7 cellular contexts compared by ENCODE assay signal in the genomic region with DNA sequence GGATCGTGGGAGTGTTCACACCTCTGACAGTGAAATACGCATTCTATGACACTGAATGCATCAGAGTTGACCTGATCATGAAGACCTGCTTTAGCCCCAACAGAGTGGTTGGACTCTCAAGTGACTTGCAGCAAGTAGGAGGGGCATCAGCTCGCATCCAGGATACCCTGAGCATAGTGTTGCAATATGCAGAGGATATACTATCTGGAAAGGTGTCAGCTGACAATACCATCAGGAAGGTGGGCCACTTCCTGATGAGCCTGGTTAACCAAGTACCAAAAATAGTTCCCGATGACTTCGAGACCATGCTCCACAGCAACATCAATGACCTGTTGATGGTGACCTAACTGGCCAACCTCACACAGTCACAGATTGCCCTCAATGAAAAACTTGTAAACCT.
DNase-seq lines count a peak whose midpoint lies in the region; ATAC-seq, FAIRE-seq and TF ChIP-seq lines count a peak whose summit lies in the region.
"Not testable (repeated sequence)": the region's sequence is repeated elsewhere in the genome, so short reads cannot be mapped to it uniquely, and the experiment has no call there.

No MANE protein-coding gene starts in this region.

- not testable (repeated sequence) for TF ChIP-seq CTCF in GM12865 (IDR thresholded peaks at IDR 0.05; ENCODE audit: insufficient read depth, low read depth, low read length, missing control alignments); HepG2 (CRISPR knock-in tag; IDR thresholded peaks at IDR 0.05); thoracic aorta (IDR thresholded peaks at IDR 0.05)
- TF ChIP-seq CTCF in heart right ventricle (IDR thresholded peaks at IDR 0.05): peak in 1 of 9 donors; percentile 7

- H3K79me2 ChIP-seq in HepG2 (ENCODE audit: insufficient read depth, low read length): not testable (repeated sequence)

- H3K27ac Mint-ChIP-seq in activated CD8-positive, alpha-beta T cell treated with anti-CD3 and anti-CD28 coated beads, Interleukin-2, amount 10 ng/mL, durations not matched to agents 7 days and 5 days; effector memory CD8-positive, alpha-beta T cell; natural killer cell treated with Interleukin-12 subunit alpha and Interleukin-12 subunit beta and Interleukin-15 and Interleukin-18, amount 100 ng/mL, for 72 hours: not testable (repeated sequence)

- not testable (repeated sequence) for H3K27me3 ChIP-seq in heart right ventricle; HepG2 (ENCODE audit: control insufficient read depth in 1 of 2, insufficient read depth in 2 of 2, low read length in 2 of 2); thoracic aorta (replicated peaks; ENCODE audit: insufficient read depth)

- not testable (repeated sequence) for H4K20me1 ChIP-seq in HepG2 (ENCODE audit: insufficient read depth, low read length)

- 71 to 74% methylated on average over 5 of the region's 5 CpGs for WGBS in heart right ventricle, 2 donors
- 16% methylated on average over 5 of the region's 5 CpGs for whole genome bisulfite sequencing in HepG2 (ENCODE audit: low lambda C conversion rate)

- H3K4me3 Mint-ChIP-seq in activated CD8-positive, alpha-beta T cell treated with anti-CD3 and anti-CD28 coated beads, Interleukin-2, amount 10 ng/mL, durations not matched to agents 7 days and 5 days; effector memory CD8-positive, alpha-beta T cell; natural killer cell treated with Interleukin-12 subunit alpha and Interleukin-12 subunit beta and Interleukin-15 and Interleukin-18, amount 100 ng/mL, for 72 hours: not testable (repeated sequence)

- TF ChIP-seq EP300 in HepG2 (IDR thresholded peaks at IDR 0.05; ENCODE audit: low read depth in 2 of 2, low read length in 2 of 2); HepG2 (CRISPR knock-in tag; IDR thresholded peaks at IDR 0.05; ENCODE audit: borderline replicate concordance): not testable (repeated sequence)

- peak; percentile 15 for ATAC-seq in activated CD8-positive, alpha-beta T cell treated with anti-CD3 and anti-CD28 coated beads, Interleukin-2, amount 10 ng/mL, durations not matched to agents 7 days and 5 days
- peak; percentile 19 for ATAC-seq in effector memory CD8-positive, alpha-beta T cell (replicated peaks)
- ATAC-seq in heart right ventricle: peak in 6 of 8 donors; percentile 8 to 60 (median 22)
- peak; percentile 23; the same call in 2 of the 3 replicates for ATAC-seq in HepG2
- peak; percentile 31 to 48 for ATAC-seq in natural killer cell treated with Interleukin-12 subunit alpha and Interleukin-12 subunit beta and Interleukin-15 and Interleukin-18, amount 100 ng/mL, for 72 hours
- ATAC-seq in thoracic aorta (ENCODE audit: insufficient number of reproducible peaks, low FRiP score, low read depth): peak; percentile 22

- not testable (repeated sequence) for BruUV-seq in HepG2 (replicated peaks; lab: Mats Ljungman, UMichigan)

- CTCF ChIA-PET in activated CD8-positive, alpha-beta T cell treated with anti-CD3 and anti-CD28 coated beads, Interleukin-2, amount 10 ng/mL, durations not matched to agents 7 days and 5 days (lab: Charles Lee); HepG2 (lab: Yijun Ruan, JAX; ENCODE audit: low intra/inter-chr PET ratio, low total read pairs): not testable (repeated sequence)

- TF ChIP-seq RAD21 in HepG2 (CRISPR knock-in tag; IDR thresholded peaks at IDR 0.05): not testable (repeated sequence)

- peaks cover 69% of the 10 kb centered on the region for H3K9me3 Mint-ChIP-seq in activated CD8-positive, alpha-beta T cell treated with anti-CD3 and anti-CD28 coated beads, Interleukin-2, amount 10 ng/mL, durations not matched to agents 7 days and 5 days (ENCODE audit: insufficient read depth)
- H3K9me3 Mint-ChIP-seq in effector memory CD8-positive, alpha-beta T cell: peaks cover 26 to 63% of the 10 kb centered on the region in 2 donors
- peaks cover 36% of the 10 kb centered on the region for H3K9me3 Mint-ChIP-seq in natural killer cell treated with Interleukin-12 subunit alpha and Interleukin-12 subunit beta and Interleukin-15 and Interleukin-18, amount 100 ng/mL, for 72 hours

- peak; percentile 3 for DNase-seq in GM12865 (ENCODE audit: low read depth)
- DNase-seq in activated CD8-positive, alpha-beta T cell treated with anti-CD3 and anti-CD28 coated beads, Interleukin-2, amount 10 ng/mL, durations not matched to agents 7 days and 5 days: peak; percentile 35
- DNase-seq in effector memory CD8-positive, alpha-beta T cell; heart right ventricle; HepG2 (ENCODE audit: low spot score); natural killer cell treated with Interleukin-12 subunit alpha and Interleukin-12 subunit beta and Interleukin-15 and Interleukin-18, amount 100 ng/mL, for 72 hours (ENCODE audit: low spot score); thoracic aorta (ENCODE audit: low spot score): not testable (repeated sequence)

- H3K4me1 Mint-ChIP-seq in activated CD8-positive, alpha-beta T cell treated with anti-CD3 and anti-CD28 coated beads, Interleukin-2, amount 10 ng/mL, durations not matched to agents 7 days and 5 days (ENCODE audit: low read depth); effector memory CD8-positive, alpha-beta T cell (ENCODE audit: low read depth in 2 of 2); natural killer cell treated with Interleukin-12 subunit alpha and Interleukin-12 subunit beta and Interleukin-15 and Interleukin-18, amount 100 ng/mL, for 72 hours (ENCODE audit: low read depth in 2 of 2): not testable (repeated sequence)

- not testable (repeated sequence) for H3K4me1 ChIP-seq in heart right ventricle; HepG2 (ENCODE audit: insufficient read depth, low read length); thoracic aorta (ENCODE audit: control insufficient read depth in 1 of 2, low read depth in 2 of 2)

- not testable (repeated sequence) for H3K4me3 ChIP-seq in GM12865 (ENCODE audit: low read depth, low read length); heart right ventricle; HepG2 (replicated peaks in 1 of 3; ENCODE audit: insufficient read depth in 1 of 3, low read depth in 2 of 3, low read length in 3 of 3); thoracic aorta

- not testable (repeated sequence) for H3K36me3 Mint-ChIP-seq in activated CD8-positive, alpha-beta T cell treated with anti-CD3 and anti-CD28 coated beads, Interleukin-2, amount 10 ng/mL, durations not matched to agents 7 days and 5 days (ENCODE audit: low read depth); effector memory CD8-positive, alpha-beta T cell (ENCODE audit: insufficient read depth)
- H3K36me3 Mint-ChIP-seq in natural killer cell treated with Interleukin-12 subunit alpha and Interleukin-12 subunit beta and Interleukin-15 and Interleukin-18, amount 100 ng/mL, for 72 hours: peaks cover 32% of the 10 kb centered on the region

- not testable (repeated sequence) for H3K36me3 ChIP-seq in heart right ventricle; HepG2 (replicated peaks in 1 of 2; ENCODE audit: control insufficient read depth in 1 of 2, insufficient read depth in 2 of 2, low read length in 2 of 2); thoracic aorta

- FAIRE-seq in HepG2 (lab: Jason Lieb, UNC): not testable (repeated sequence)

- H3K27ac ChIP-seq in heart right ventricle; HepG2 (ENCODE audit: extremely low read length, insufficient read depth, low read length); thoracic aorta: not testable (repeated sequence)

- in situ Hi-C loops in HepG2 (cut with HindIII; ENCODE audit: extremely low pct_ligation_motif_present, low pct_unique_long_range_greater_than_20kb): not testable (repeated sequence)

- TF ChIP-seq POLR2A in HepG2 (IDR thresholded peaks at IDR 0.05; ENCODE audit: insufficient read depth in 1 of 2, low read depth in 2 of 2, low read length in 2 of 2): not testable (repeated sequence)

- not testable (repeated sequence) for H2AFZ ChIP-seq in HepG2 (ENCODE audit: low read length)

- POLR2A ChIA-PET in activated CD8-positive, alpha-beta T cell treated with anti-CD3 and anti-CD28 coated beads, Interleukin-2, amount 10 ng/mL, durations not matched to agents 7 days and 5 days (lab: Charles Lee); HepG2 (lab: Yijun Ruan, JAX): not testable (repeated sequence)

- not testable (repeated sequence) for H3K9ac ChIP-seq in HepG2 (ENCODE audit: insufficient read depth, low read depth, low read length)

- intact Hi-C loops in heart right ventricle (cut with DNase I); HepG2 (cut with micrococcal nuclease; ENCODE audit: unreplicated experiment): not testable (repeated sequence)

- not testable (repeated sequence) for H3K27me3 Mint-ChIP-seq in activated CD8-positive, alpha-beta T cell treated with anti-CD3 and anti-CD28 coated beads, Interleukin-2, amount 10 ng/mL, durations not matched to agents 7 days and 5 days (ENCODE audit: low read depth); effector memory CD8-positive, alpha-beta T cell; natural killer cell treated with Interleukin-12 subunit alpha and Interleukin-12 subunit beta and Interleukin-15 and Interleukin-18, amount 100 ng/mL, for 72 hours

- H3K4me2 ChIP-seq in HepG2 (ENCODE audit: low read depth, low read length): not testable (repeated sequence)

- H3K9me3 ChIP-seq in heart right ventricle: peaks cover 0 to 82% (median 23%) of the 10 kb centered on the region in 11 donors
- peaks cover 84% of the 10 kb centered on the region for H3K9me3 ChIP-seq in HepG2 (ENCODE audit: low read length)
- peaks cover 16% of the 10 kb centered on the region for H3K9me3 ChIP-seq in thoracic aorta

TF ChIP-seq in HepG2, 621 proteins besides CTCF, POLR2A, EP300 and RAD21:
- TF ChIP-seq HES4 (CRISPR knock-in tag; IDR thresholded peaks at IDR 0.05; ENCODE audit: borderline replicate concordance) (0 out of 2 replicates have a peak, but pooled peaks have one; percentile 40), NBN (conservative IDR thresholded peaks at IDR 0.05) (peak; percentile 13; the same call in 1 of the 2 replicates), CREM (CRISPR knock-in tag; IDR thresholded peaks at IDR 0.05) (0 out of 2 replicates have a peak, but pooled peaks have one; percentile 1), CREB1 (IDR thresholded peaks at IDR 0.05) (peak; percentile 43; the same call in 1 of the 2 replicates)
- not testable (repeated sequence) for TF ChIP-seq CREM (IDR thresholded peaks at IDR 0.05); CREB1 (CRISPR knock-in tag; IDR thresholded peaks at IDR 0.05)
